17 cellular contexts compared by ENCODE assay signal in genomic region chr2:225337183-225337582, GRCh38.
DNase-seq lines count a peak whose midpoint lies in the region; ATAC-seq, FAIRE-seq and TF ChIP-seq lines count a peak whose summit lies in the region.
"Had no signal": no experiment of that assay in that cellular context is flagged by ENCODE, and none has a peak within 500 bp of the region (broad histone marks: within the 10 kb centered on the region; RNA-seq: fewer than 3 reads in every experiment).

No MANE protein-coding gene starts in this region.

- CTCF ChIA-PET in endothelial cell of umbilical vein (lab: Charles Lee) = no interaction called here

- 35 to 40% methylated on average over 1 of the region's 1 CpG for WGBS in body of pancreas, 2 donors
- WGBS in tibial nerve, 2 donors = 0 to 3% methylated on average over 1 of the region's 1 CpG

- H3K4me1 ChIP-seq in endothelial cell of umbilical vein (ENCODE audit: control insufficient read depth, extremely low read depth, insufficient read depth, low read length) (peaks cover 2% of the 10 kb centered on the region), neural progenitor cell (peaks cover 16% of the 10 kb centered on the region), body of pancreas (peaks cover 8% of the 10 kb centered on the region), tibial nerve (no peaks in the 10 kb centered on the region)
- H3K4me1 ChIP-seq: adrenal gland had no signal

- H3K9me1 ChIP-seq in endothelial cell of umbilical vein (replicated peaks; ENCODE audit: control insufficient read depth, extremely low read depth, insufficient read depth, low read length) = no peaks in the 10 kb centered on the region

- dilution Hi-C loops in endothelial cell of umbilical vein (cut with MboI; ENCODE audit: extremely low pct_ligation_motif_present, low sequenced_read_pairs) = no loop called here

- TF ChIP-seq CTCF in endothelial cell of umbilical vein (IDR thresholded peaks at IDR 0.05; ENCODE audit: extremely low read depth in 1 of 2, insufficient read depth in 1 of 2, low read depth in 1 of 2, low read length in 2 of 2) = no peak
- no peak for TF ChIP-seq CTCF in neural progenitor cell (IDR thresholded peaks at IDR 0.05)
- no peak for TF ChIP-seq CTCF in body of pancreas (IDR thresholded peaks at IDR 0.05)
- TF ChIP-seq CTCF in tibial nerve (IDR thresholded peaks at IDR 0.05) = no peak

- H3K27ac Mint-ChIP-seq in neural progenitor cell = no peak overlapping the region
- H3K27ac Mint-ChIP-seq: CD14-positive monocyte, immature natural killer cell, nephron had no signal

- H3K4me3 Mint-ChIP-seq in neural progenitor cell = no peak overlapping the region
- H3K4me3 Mint-ChIP-seq: CD14-positive monocyte, immature natural killer cell, nephron had no signal

- BruUV-seq in endothelial cell of umbilical vein (replicated peaks; lab: Mats Ljungman, UMichigan) = no TSS peak

- POLR2A ChIA-PET in endothelial cell of umbilical vein (lab: Charles Lee) = no interaction called here

- H3K4me1 Mint-ChIP-seq in neural progenitor cell = peaks cover 11% of the 10 kb centered on the region
- H3K4me1 Mint-ChIP-seq: CD14-positive monocyte, immature natural killer cell, nephron had no signal

- H3K9me3 ChIP-seq in endothelial cell of umbilical vein (replicated peaks; ENCODE audit: control insufficient read depth, insufficient read depth, low read length) = no peaks in the 10 kb centered on the region
- no peaks in the 10 kb centered on the region for H3K9me3 ChIP-seq in neural progenitor cell (ENCODE audit: low read depth)
- no peaks in the 10 kb centered on the region for H3K9me3 ChIP-seq in body of pancreas
- no peaks in the 10 kb centered on the region for H3K9me3 ChIP-seq in tibial nerve
- H3K9me3 ChIP-seq: adrenal gland had no signal

- H3F3A ChIP-seq in neural progenitor cell (ENCODE audit: low read depth) = no peaks in the 10 kb centered on the region

- no peaks in the 10 kb centered on the region for H3K36me3 Mint-ChIP-seq in neural progenitor cell
- H3K36me3 Mint-ChIP-seq: CD14-positive monocyte, immature natural killer cell had no signal

- peak overlapping the region; percentile 18 for H3K27ac ChIP-seq in endothelial cell of umbilical vein (ENCODE audit: insufficient read depth, low read depth, low read length)
- no peak overlapping the region for H3K27ac ChIP-seq in neural progenitor cell
- H3K27ac ChIP-seq in body of pancreas = no peak overlapping the region
- no peak overlapping the region for H3K27ac ChIP-seq in tibial nerve
- H3K27ac ChIP-seq: adrenal gland, VCaP had no signal

- DNase-seq in DMS53 (lab: John Stamatoyannopoulos, UW) (peak; percentile 54), M059J (ENCODE audit: low read depth) (peak; percentile 94), endothelial cell of umbilical vein (ENCODE audit: low read depth, low spot score) (peak; percentile 23), neural progenitor cell (ENCODE audit: low spot score) (peak; percentile 34), NCI-H526 (lab: John Stamatoyannopoulos, UW) (no peak), NCI-H748 (lab: John Stamatoyannopoulos, UW; ENCODE audit: unreplicated experiment) (no peak), body of pancreas (no peak), tibial nerve (ENCODE audit: low spot score in 2 of 2) (no peak)
- DNase-seq: activated T-cell treated with anti-CD3 and anti-CD28 coated beads for 4 hours, adrenal gland, immature natural killer cell, NCI-H446 treated with DMSO at 0.1 percent for 48 hours, Right ventricle myocardium superior had no signal

- ATAC-seq in body of pancreas = no peak

- TF ChIP-seq EP300 in tibial nerve (IDR thresholded peaks at IDR 0.05) = no peak

- no peak overlapping the region for H3K4me3 ChIP-seq in endothelial cell of umbilical vein (replicated peaks in 1 of 3; ENCODE audit: insufficient read depth in 1 of 3, low read depth in 1 of 3, low read length in 3 of 3)
- H3K4me3 ChIP-seq in neural progenitor cell = no peak overlapping the region
- H3K4me3 ChIP-seq in body of pancreas = no peak overlapping the region
- H3K4me3 ChIP-seq in tibial nerve = no peak overlapping the region
- H3K4me3 ChIP-seq: adrenal gland had no signal

- no peaks in the 10 kb centered on the region for H3K27me3 ChIP-seq in endothelial cell of umbilical vein (ENCODE audit: control insufficient read depth in 2 of 2, insufficient read depth in 2 of 2, low read length in 2 of 2)
- H3K27me3 ChIP-seq in neural progenitor cell = no peaks in the 10 kb centered on the region
- no peaks in the 10 kb centered on the region for H3K27me3 ChIP-seq in body of pancreas
- H3K27me3 ChIP-seq in tibial nerve = no peaks in the 10 kb centered on the region
- H3K27me3 ChIP-seq: adrenal gland had no signal

- H3K9me3 Mint-ChIP-seq in neural progenitor cell = no peaks in the 10 kb centered on the region
- H3K9me3 Mint-ChIP-seq: immature natural killer cell, nephron had no signal

- H3K36me3 ChIP-seq in endothelial cell of umbilical vein (ENCODE audit: control insufficient read depth in 2 of 2, extremely low read depth in 1 of 2, insufficient read depth in 2 of 2, low read length in 2 of 2) = no peaks in the 10 kb centered on the region
- no peaks in the 10 kb centered on the region for H3K36me3 ChIP-seq in neural progenitor cell
- no peaks in the 10 kb centered on the region for H3K36me3 ChIP-seq in body of pancreas (replicated peaks in 1 of 2; ENCODE audit: insufficient read depth in 1 of 2, low read depth in 2 of 2)
- H3K36me3 ChIP-seq in tibial nerve = no peaks in the 10 kb centered on the region
- H3K36me3 ChIP-seq: adrenal gland had no signal

- H3K4me2 ChIP-seq in endothelial cell of umbilical vein (ENCODE audit: insufficient read depth, low read length) = no peak overlapping the region
- H3K4me2 ChIP-seq in neural progenitor cell = peak overlapping the region; percentile 53

- peak; percentile 55 for FAIRE-seq in endothelial cell of umbilical vein (lab: Jason Lieb, UNC)
- FAIRE-seq: endometrium had no signal

- H3K9ac ChIP-seq in endothelial cell of umbilical vein (replicated peaks; ENCODE audit: extremely low read depth, insufficient read depth, low read length) (no peak overlapping the region), neural progenitor cell (no peak overlapping the region)

- no peaks in the 10 kb centered on the region for H3K27me3 Mint-ChIP-seq in neural progenitor cell (ENCODE audit: insufficient read depth, low read depth)

- H4K20me1 ChIP-seq in endothelial cell of umbilical vein (replicated peaks; ENCODE audit: control insufficient read depth, extremely low read depth, insufficient read depth, low read length) = no peaks in the 10 kb centered on the region
- no peaks in the 10 kb centered on the region for H4K20me1 ChIP-seq in neural progenitor cell (ENCODE audit: low read depth)

- H3K79me2 ChIP-seq in endothelial cell of umbilical vein (ENCODE audit: control insufficient read depth, insufficient read depth, low read length) = no peaks in the 10 kb centered on the region
- no peaks in the 10 kb centered on the region for H3K79me2 ChIP-seq in neural progenitor cell (ENCODE audit: low read depth)

- TF ChIP-seq POLR2A in endothelial cell of umbilical vein (IDR thresholded peaks at IDR 0.05; ENCODE audit: low read depth, low read length) (no peak), body of pancreas (IDR thresholded peaks at IDR 0.05) (no peak), tibial nerve (IDR thresholded peaks at IDR 0.05) (no peak)

- H2AFZ ChIP-seq in endothelial cell of umbilical vein (ENCODE audit: low read depth, low read length) (no peak overlapping the region), neural progenitor cell (replicated peaks) (peak overlapping the region; percentile 27)

- intact Hi-C loops in endothelial cell of umbilical vein (cut with micrococcal nuclease) (no loop called here), body of pancreas (cut with DNase I) (no loop called here)

TF ChIP-seq in endothelial cell of umbilical vein, 7 proteins besides CTCF, POLR2A, EP300 and RAD21:
- TF ChIP-seq FOS (IDR thresholded peaks at IDR 0.05; ENCODE audit: borderline replicate concordance, insufficient read depth, low read length) (peak; percentile 8), MAX (IDR thresholded peaks at IDR 0.05; ENCODE audit: insufficient read depth, insufficient read length) (no peak), JUN (IDR thresholded peaks at IDR 0.05; ENCODE audit: borderline replicate concordance, insufficient read depth, insufficient read length, low read depth) (no peak), MYC (IDR thresholded peaks at IDR 0.05; ENCODE audit: low read depth, low read length) (no peak)

Comparison
In these comparisons a context has a peak if more than half of its experiments do, and no peak if none do; other contexts are left out.
1. DNase-seq: peak in DMS53 (single experiment), M059J (single experiment), endothelial cell of umbilical vein (single experiment) and neural progenitor cell (single experiment); none in NCI-H526 (0 of 2), NCI-H748 (single experiment), body of pancreas (0 of 4) and tibial nerve (0 of 2).